Comparison of ENCODE assay signal across 15 cellular contexts in the genomic region with DNA sequence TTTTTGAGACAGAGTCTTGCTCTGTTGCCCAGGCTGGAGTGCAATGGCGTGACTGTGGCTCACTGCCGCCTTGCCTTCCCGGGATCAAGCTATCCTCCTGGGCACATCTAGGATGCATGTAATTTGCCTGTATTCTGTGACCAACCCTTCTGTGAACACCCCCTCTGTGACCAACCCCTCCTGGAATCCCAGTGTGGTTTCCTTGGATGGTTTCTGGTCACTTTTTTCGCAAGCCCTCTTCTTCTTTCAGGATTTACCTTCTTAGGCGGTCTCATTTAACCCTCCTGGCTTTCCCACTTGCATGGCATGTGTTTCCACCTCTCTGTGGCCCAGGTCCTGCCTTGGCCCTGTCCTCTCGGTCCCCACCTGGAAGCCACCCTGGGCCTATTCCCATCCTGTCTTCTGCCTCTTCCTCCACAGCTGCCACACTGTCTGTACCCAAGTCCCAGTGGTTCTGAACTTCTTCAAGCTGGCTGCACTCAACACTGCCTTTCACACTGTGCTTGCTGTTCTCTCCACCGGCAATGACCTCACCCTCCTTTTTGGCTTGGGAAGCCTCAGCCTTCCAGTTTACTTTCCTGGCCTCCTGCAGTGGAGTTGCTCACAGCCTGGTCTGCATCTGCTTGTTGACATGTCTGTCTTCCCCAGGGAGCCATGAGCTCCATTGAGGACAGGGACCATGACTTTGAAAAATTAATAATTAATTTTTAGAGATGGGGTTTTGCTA. TPM values are rescaled to one million over a fixed set of nuclear protein-coding genes. Genes with fewer than 3 reads are reported as not detected.
DNase-seq lines count a peak whose midpoint lies in the region; ATAC-seq and TF ChIP-seq lines count a peak whose summit lies in the region.
"Had no signal": no experiment of that assay in that cellular context is flagged by ENCODE, and none has a peak within 500 bp of the region (broad histone marks: within the 10 kb centered on the region; RNA-seq: fewer than 3 reads in every experiment).

No MANE protein-coding gene starts in this region.

- no peak for TF ChIP-seq CTCF in GM10266 (IDR thresholded peaks at IDR 0.05; ENCODE audit: control insufficient read depth, insufficient read depth, low read depth, missing control alignments)

- DNase-seq in COR-L47 (lab: John Stamatoyannopoulos, UW) (peak; percentile 87), LHCN-M2 (ENCODE audit: low read depth) (peak; percentile 29), NCI-H446 treated with DMSO at 0.1 percent for 48 hours (lab: John Stamatoyannopoulos, UW) (peak; percentile 90), left ventricle myocardium superior (no peak), GM10266 (ENCODE audit: extremely low spot score) (no peak)
- no peak for DNase-seq in stimulated activated CD4-positive, alpha-beta T cell treated with anti-CD3 and anti-CD28 coated beads, Interleukin-2, amount 100 ng/mL, for 48 hours
- DNase-seq: activated effector memory CD4-positive, alpha-beta T cell treated with anti-CD3 and anti-CD28 coated beads, Interleukin-2, amount 50 U/mL, for 16 hours; body of pancreas; C1 segment of cervical spinal cord; HCEC 1CT; left cardiac atrium; NCI-H226; T-helper 9 cell had no signal

- intact Hi-C loops in left ventricle myocardium superior (cut with micrococcal nuclease) = no loop called here

- ATAC-seq in left ventricle myocardium superior (peak; percentile 86), HG02884 (IDR thresholded peaks at IDR 0.05; ENCODE audit: unreplicated experiment) (no peak), GM21528 (IDR thresholded peaks at IDR 0.05; ENCODE audit: low FRiP score, unreplicated experiment) (no peak)
- ATAC-seq: body of pancreas had no signal

RNA-seq across cellular contexts. Expression of a gene that starts 57.0 kb away (rescaled TPM):
- 5.8 and 8.3 TPM in 2 replicates for total RNA-seq in LHCN-M2 (2014; rRNA removed)
- polyA plus RNA-seq in LHCN-M2 (2012) = 2.2 TPM
- 4.3 TPM for total RNA-seq in left ventricle myocardium superior

Comparison
In these comparisons a context has a peak if more than half of its experiments do, and no peak if none do; other contexts are left out.
1. DNase-seq: peak in COR-L47 (single experiment), LHCN-M2 (single experiment) and NCI-H446 treated with DMSO at 0.1 percent for 48 hours (single experiment); none in left ventricle myocardium superior (single experiment), stimulated activated CD4-positive, alpha-beta T cell treated with anti-CD3 and anti-CD28 coated beads, Interleukin-2, amount 100 ng/mL, for 48 hours (0 of 2) and GM10266 (single experiment).